In genomic region chr4:107666134-107666533, GRCh38 we compare ENCODE assay signal across 10 cellular contexts. TPM values are rescaled to one million over a fixed set of nuclear protein-coding genes. Genes with fewer than 3 reads are reported as not detected.
DNase-seq lines count a peak whose midpoint lies in the region; FAIRE-seq and TF ChIP-seq lines count a peak whose summit lies in the region.
"Had no signal": no experiment of that assay in that cellular context is flagged by ENCODE, and none has a peak within 500 bp of the region (broad histone marks: within the 10 kb centered on the region; RNA-seq: fewer than 3 reads in every experiment).

No MANE protein-coding gene starts in this region.

- H3K4me3 ChIP-seq in GM06990 (replicated peaks; ENCODE audit: low read depth, low read length) = no peak overlapping the region
- no peak overlapping the region for H3K4me3 ChIP-seq in suprapubic skin

- H3K9me3 ChIP-seq in suprapubic skin = no peaks in the 10 kb centered on the region

- H3K4me1 ChIP-seq in suprapubic skin = peaks cover 6% of the 10 kb centered on the region

- TF ChIP-seq CTCF in GM06990 (IDR thresholded peaks at IDR 0.05; ENCODE audit: insufficient read depth, low read length, poor library complexity, severe bottlenecking) = peak; percentile 17
- TF ChIP-seq CTCF in suprapubic skin (IDR thresholded peaks at IDR 0.05) = no peak

- no peaks in the 10 kb centered on the region for H3K36me3 ChIP-seq in GM06990 (ENCODE audit: control insufficient read depth, insufficient read depth, low read length)
- H3K36me3 ChIP-seq in suprapubic skin = no peaks in the 10 kb centered on the region

- TF ChIP-seq EP300 in suprapubic skin (IDR thresholded peaks at IDR 0.05) = no peak

- DNase-seq in GM06990 (ENCODE audit: extremely low read depth, insufficient read length) (no peak), NOMO-1 treated with dmso at 0.1 percent for 144 hours (lab: John Stamatoyannopoulos, UW; ENCODE audit: unreplicated experiment) (peak; percentile 11), epidermal melanocyte (ENCODE audit: insufficient read length, low spot score) (peak; percentile 41), pons (ENCODE audit: low spot score) (peak; percentile 53), suprapubic skin (ENCODE audit: low spot score in 2 of 2) (no peak), NCI-H2171 treated with DMSO at 0.1 percent for 48 hours (lab: John Stamatoyannopoulos, UW) (no peak), GM12891 (ENCODE audit: insufficient read length, low spot score) (no peak)
- no peak for DNase-seq in activated CD4-positive, alpha-beta T cell treated with anti-CD3 and anti-CD28 coated beads for 4 hours
- DNase-seq: activated CD4-positive, alpha-beta T cell treated with anti-CD3 and anti-CD28 coated beads for 48 hours had no signal

- 45% methylated on average over 1 of the region's 1 CpG for WGBS in suprapubic skin

- H3K27me3 ChIP-seq in GM06990 (replicated peaks; ENCODE audit: control insufficient read depth, insufficient read depth, low read length) (no peaks in the 10 kb centered on the region), suprapubic skin (no peaks in the 10 kb centered on the region)

- H3K27ac ChIP-seq in suprapubic skin = no peak overlapping the region
- H3K27ac ChIP-seq: epithelial cell of prostate had no signal

- TF ChIP-seq POLR2A in suprapubic skin (IDR thresholded peaks at IDR 0.05) (no peak), GM12891 (IDR thresholded peaks at IDR 0.05; ENCODE audit: low read depth, low read length) (no peak)

- FAIRE-seq in GM12891 (lab: Jason Lieb, UNC) = no peak

TF ChIP-seq in GM12891, 5 proteins besides CTCF, POLR2A, EP300 and RAD21:
- TF ChIP-seq SPI1 (IDR thresholded peaks at IDR 0.05; ENCODE audit: low read depth, low read length) = no peak
- TF ChIP-seq POLR2AphosphoS5 (IDR thresholded peaks at IDR 0.05; ENCODE audit: low read depth, low read length) = no peak
- TF ChIP-seq TAF1 (IDR thresholded peaks at IDR 0.05; ENCODE audit: low read depth, low read length) = no peak
- no peak for TF ChIP-seq PAX5 (IDR thresholded peaks at IDR 0.05; ENCODE audit: insufficient read depth, low read length, severe bottlenecking)
- no peak for TF ChIP-seq POU2F2 (IDR thresholded peaks at IDR 0.05; ENCODE audit: low read depth, low read length)
TF ChIP-seq in GM12891: peak in this region for 0.

RNA-seq across cellular contexts. Expression of gene PAPSS1, which starts 53.9 kb away (rescaled TPM):
- 10 to 100 TPM; 44.4 to 58.4 (median 52.0) TPM for total RNA-seq in suprapubic skin
- polyA plus RNA-seq in GM12891 (2012; ENCODE audit: low read depth, missing spikeins) = 25.2 TPM

Comparison
In these comparisons a context has a peak if more than half of its experiments do, and no peak if none do; other contexts are left out.
1. DNase-seq: peak in NOMO-1 treated with dmso at 0.1 percent for 144 hours (single experiment), epidermal melanocyte (single experiment) and pons (single experiment); none in GM06990 (single experiment), activated CD4-positive, alpha-beta T cell treated with anti-CD3 and anti-CD28 coated beads for 4 hours (0 of 2), suprapubic skin (0 of 2), NCI-H2171 treated with DMSO at 0.1 percent for 48 hours (single experiment) and GM12891 (single experiment).